Comparison of ENCODE assay signal across 15 cellular contexts in genomic region chr15:30791239-30791638, GRCh38.
A peak's percentile ranks its signal among the peaks of the same experiment; 100 is the strongest.
DNase-seq lines count a peak whose midpoint lies in the region; ATAC-seq, FAIRE-seq and TF ChIP-seq lines count a peak whose summit lies in the region.
"Had no signal": no experiment of that assay in that cellular context is flagged by ENCODE, and none has a peak within 500 bp of the region (broad histone marks: within the 10 kb centered on the region; RNA-seq: fewer than 3 reads in every experiment).

No MANE protein-coding gene starts in this region.

- H3K9me3 ChIP-seq in endodermal cell (ENCODE audit: control insufficient read depth, low read length), result no peaks in the 10 kb centered on the region
- H3K9me3 ChIP-seq in pancreas, result no peaks in the 10 kb centered on the region
- H3K9me3 ChIP-seq: esophagus squamous epithelium had no signal

- no peaks in the 10 kb centered on the region for H3K36me3 Mint-ChIP-seq in endodermal cell (ENCODE audit: low read depth)
- H3K36me3 Mint-ChIP-seq: activated naive CD4-positive, alpha-beta T cell treated with anti-CD3 and anti-CD28 coated beads, Interleukin-2, amount 10 ng/mL, durations not matched to agents 7 days and 5 days; brain; CD14-positive monocyte had no signal

- H3K4me3 ChIP-seq in NB4 (ENCODE audit: low read depth, low read length), result no peak overlapping the region
- H3K4me3 ChIP-seq in endodermal cell (ENCODE audit: low read length), result no peak overlapping the region
- no peak overlapping the region for H3K4me3 ChIP-seq in pancreas
- H3K4me3 ChIP-seq: esophagus squamous epithelium, hepatocyte, SK-N-MC had no signal

- H3K9me3 Mint-ChIP-seq in endodermal cell, result no peaks in the 10 kb centered on the region
- H3K9me3 Mint-ChIP-seq: activated naive CD4-positive, alpha-beta T cell treated with anti-CD3 and anti-CD28 coated beads, Interleukin-2, amount 10 ng/mL, durations not matched to agents 7 days and 5 days; brain had no signal

- H3K27me3 ChIP-seq in endodermal cell (ENCODE audit: control insufficient read depth, insufficient read depth, low read length, poor library complexity, severe bottlenecking) (no peaks in the 10 kb centered on the region), pancreas (no peaks in the 10 kb centered on the region)
- H3K27me3 ChIP-seq: hepatocyte had no signal

- no peak overlapping the region for H3K27ac ChIP-seq in endodermal cell (ENCODE audit: low read depth, low read length)
- H3K27ac ChIP-seq in pancreas, result no peak overlapping the region
- H3K27ac ChIP-seq: esophagus squamous epithelium, hepatocyte, SK-N-MC had no signal

- H3K9ac ChIP-seq in endodermal cell (ENCODE audit: extremely low read depth, low read length, poor library complexity, severe bottlenecking), result no peak overlapping the region

- 93 to 95% methylated on average over 3 to 9 of the region's 9 CpGs for WGBS in endodermal cell (ENCODE audit: insufficient coverage in 1 of 2, insufficient read length in 1 of 2), 2 experiments
- 86 to 89% methylated on average over 9 of the region's 9 CpGs for WGBS in pancreas, 2 donors

- no peak overlapping the region for H3K27ac Mint-ChIP-seq in endodermal cell
- H3K27ac Mint-ChIP-seq: activated naive CD4-positive, alpha-beta T cell treated with anti-CD3 and anti-CD28 coated beads, Interleukin-2, amount 10 ng/mL, durations not matched to agents 7 days and 5 days; brain had no signal

- no peak for ATAC-seq in pancreas
- ATAC-seq: left colon had no signal

- DNase-seq in CMK (ENCODE audit: low read depth) (peak; percentile 9), EH (ENCODE audit: low read depth) (peak; percentile 7), NB4 (ENCODE audit: low read depth) (peak; percentile 39), endodermal cell (peak; percentile 69), midbrain (lab: John Stamatoyannopoulos, UW) (no peak), pancreas (no peak), NCI-H2171 (lab: John Stamatoyannopoulos, UW) (no peak)
- DNase-seq: activated naive CD4-positive, alpha-beta T cell treated with anti-CD3 and anti-CD28 coated beads, Interleukin-2, amount 10 ng/mL, durations not matched to agents 7 days and 5 days; esophagus squamous epithelium; left colon; NCI-H2171 treated with DMSO at 0.1 percent for 48 hours had no signal

- H3K27me3 Mint-ChIP-seq in endodermal cell (ENCODE audit: insufficient read depth), result peaks cover 3% of the 10 kb centered on the region
- H3K27me3 Mint-ChIP-seq: brain had no signal

- no peak for TF ChIP-seq POLR2A in NB4 (IDR thresholded peaks at IDR 0.05; ENCODE audit: extremely low read depth, insufficient read length)

- no peaks in the 10 kb centered on the region for H3K4me1 ChIP-seq in endodermal cell (ENCODE audit: control insufficient read depth, insufficient read depth, low read length)
- no peaks in the 10 kb centered on the region for H3K4me1 ChIP-seq in pancreas
- H3K4me1 ChIP-seq: esophagus squamous epithelium had no signal

- intact Hi-C loops in pancreas (cut with DNase I), result loop anchor here in 1 of 3 donors (10.0 kb wide), 1 partner anchor 344 kb away; no protein-coding TSS in a partner anchor

- no peak for FAIRE-seq in pancreas (lab: Jason Lieb, UNC)

- no peaks in the 10 kb centered on the region for H3K4me1 Mint-ChIP-seq in endodermal cell
- H3K4me1 Mint-ChIP-seq: activated naive CD4-positive, alpha-beta T cell treated with anti-CD3 and anti-CD28 coated beads, Interleukin-2, amount 10 ng/mL, durations not matched to agents 7 days and 5 days; CD14-positive monocyte had no signal

- TF ChIP-seq CTCF in NB4 (IDR thresholded peaks at IDR 0.05; ENCODE audit: low read depth, low read length) (no peak), endodermal cell (conservative IDR thresholded peaks at IDR 0.05) (no peak), pancreas (IDR thresholded peaks at IDR 0.05) (no peak)

- H3K4me3 Mint-ChIP-seq in endodermal cell, result no peak overlapping the region
- H3K4me3 Mint-ChIP-seq: activated naive CD4-positive, alpha-beta T cell treated with anti-CD3 and anti-CD28 coated beads, Interleukin-2, amount 10 ng/mL, durations not matched to agents 7 days and 5 days; brain had no signal

- no peaks in the 10 kb centered on the region for H3K36me3 ChIP-seq in endodermal cell (ENCODE audit: control insufficient read depth, insufficient read depth, low read length)
- H3K36me3 ChIP-seq in pancreas, result no peaks in the 10 kb centered on the region
- H3K36me3 ChIP-seq: esophagus squamous epithelium had no signal

Comparison
In these comparisons a context has a peak if more than half of its experiments do, and no peak if none do; other contexts are left out.
1. DNase-seq: peak in CMK (single experiment), EH (single experiment), NB4 (single experiment) and endodermal cell (single experiment); none in midbrain (single experiment), pancreas (0 of 6) and NCI-H2171 (single experiment).